Comparison of ENCODE assay signal across 20 cellular contexts in genomic region chr11:97890466-97890865, GRCh38.
"Had no signal": no experiment of that assay in that cellular context is flagged by ENCODE, and none has a peak within 500 bp of the region (broad histone marks: within the 10 kb centered on the region; RNA-seq: fewer than 3 reads in every experiment).

No MANE protein-coding gene starts in this region.

- H3K4me1 ChIP-seq: esophagus muscularis mucosa, gastroesophageal sphincter, transverse colon had no signal

- H3K4me3 Mint-ChIP-seq: effector memory CD8-positive, alpha-beta T cell; naive thymus-derived CD4-positive, alpha-beta T cell had no signal

- H3K4me1 Mint-ChIP-seq: naive thymus-derived CD4-positive, alpha-beta T cell had no signal

- H3K36me3 ChIP-seq: esophagus muscularis mucosa, gastroesophageal sphincter, neutrophil, transverse colon had no signal

- ATAC-seq: effector memory CD8-positive, alpha-beta T cell; gastroesophageal sphincter; left colon; left ventricle myocardium superior; naive thymus-derived CD4-positive, alpha-beta T cell; right cardiac atrium had no signal

- H3K36me3 Mint-ChIP-seq: naive thymus-derived CD4-positive, alpha-beta T cell had no signal

- H3K79me2 ChIP-seq: hepatocyte had no signal

- H3K9me3 ChIP-seq: esophagus muscularis mucosa, gastroesophageal sphincter, neutrophil, transverse colon had no signal

- DNase-seq: central memory CD4-positive, alpha-beta T cell; cortex of kidney; effector memory CD8-positive, alpha-beta T cell; kidney; left colon; left ventricle myocardium superior; mesendoderm; naive thymus-derived CD4-positive, alpha-beta T cell; posterior cingulate gyrus; right cardiac atrium; small intestine; stimulated activated CD4-positive, alpha-beta T cell treated with anti-CD3 and anti-CD28 coated beads, Interleukin-12 subunit alpha, Interleukin-12 subunit beta, amount 100 ng/mL, for 4 hours; stimulated activated naive CD4-positive, alpha-beta T cell treated with Interleukin-2 at 50 U/mL for 16 hours; transverse colon had no signal

- H3K27me3 ChIP-seq: esophagus muscularis mucosa, gastroesophageal sphincter, hepatocyte, neutrophil, transverse colon had no signal

- H3K4me3 ChIP-seq: esophagus muscularis mucosa, gastroesophageal sphincter, hepatocyte, lung, transverse colon had no signal

- H3K27me3 Mint-ChIP-seq: effector memory CD8-positive, alpha-beta T cell; naive thymus-derived CD4-positive, alpha-beta T cell had no signal

- FAIRE-seq: kidney, small intestine had no signal

- H3K27ac ChIP-seq: epithelial cell of prostate, esophagus muscularis mucosa, gastroesophageal sphincter, hepatocyte, neutrophil, transverse colon had no signal

- H2AFZ ChIP-seq: hepatocyte had no signal

- H3K4me2 ChIP-seq: hepatocyte had no signal
